Comparison of ENCODE assay signal across 9 cellular contexts in the genomic region with DNA sequence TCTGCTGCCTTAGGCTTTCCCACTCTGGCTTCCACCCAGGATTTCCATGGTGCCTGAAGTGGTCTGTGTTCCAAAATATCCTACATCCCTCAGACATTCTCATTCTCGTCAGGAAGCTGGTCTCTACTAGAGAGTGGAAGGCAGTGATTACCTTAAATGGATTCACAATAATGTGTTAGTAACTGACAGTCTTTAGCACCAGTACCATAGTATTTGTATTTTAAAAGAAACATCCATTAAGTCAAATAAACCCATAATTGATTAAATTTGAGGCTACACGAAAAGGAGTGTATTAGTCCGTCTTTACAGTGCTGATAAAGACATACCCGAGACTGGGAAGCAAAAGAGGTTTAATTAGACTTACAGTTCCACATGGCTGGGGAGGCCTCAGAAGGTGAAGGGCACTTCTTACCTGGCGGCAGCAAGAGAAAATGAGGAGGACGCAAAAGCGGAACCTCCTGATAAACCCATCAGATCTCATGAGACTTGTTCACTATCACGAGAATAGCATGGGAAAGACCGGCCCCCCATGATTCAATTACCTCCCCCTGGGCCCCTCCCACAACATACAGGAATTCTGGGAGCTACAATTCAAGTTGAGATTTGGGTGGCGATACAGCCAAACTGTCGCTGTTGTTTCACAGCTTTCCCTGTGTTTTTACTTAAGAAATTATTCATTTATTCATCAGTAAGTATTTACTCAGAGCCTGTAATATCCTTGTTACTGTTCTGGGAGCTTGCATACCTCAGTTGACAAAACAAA.
"Had no signal": no experiment of that assay in that cellular context is flagged by ENCODE, and none has a peak within 500 bp of the region (broad histone marks: within the 10 kb centered on the region; RNA-seq: fewer than 3 reads in every experiment).

No MANE protein-coding gene starts in this region.

- H3K9ac ChIP-seq: KMS-11 had no signal

- H3K4me3 ChIP-seq: HAP-1 had no signal

- H3K9me3 ChIP-seq: HAP-1 had no signal

- H3K36me3 ChIP-seq: HAP-1 had no signal

- ATAC-seq: HCT116 had no signal

- DNase-seq: GOT3, H7, HFFc6, IMR-90, KBM-7 had no signal

- FAIRE-seq: HTR-8/SVneo had no signal

- H3K4me2 ChIP-seq: KMS-11 had no signal

- H3K27ac ChIP-seq: KMS-11 had no signal
